ENCODE assay signal across 11 cellular contexts in the genomic region with DNA sequence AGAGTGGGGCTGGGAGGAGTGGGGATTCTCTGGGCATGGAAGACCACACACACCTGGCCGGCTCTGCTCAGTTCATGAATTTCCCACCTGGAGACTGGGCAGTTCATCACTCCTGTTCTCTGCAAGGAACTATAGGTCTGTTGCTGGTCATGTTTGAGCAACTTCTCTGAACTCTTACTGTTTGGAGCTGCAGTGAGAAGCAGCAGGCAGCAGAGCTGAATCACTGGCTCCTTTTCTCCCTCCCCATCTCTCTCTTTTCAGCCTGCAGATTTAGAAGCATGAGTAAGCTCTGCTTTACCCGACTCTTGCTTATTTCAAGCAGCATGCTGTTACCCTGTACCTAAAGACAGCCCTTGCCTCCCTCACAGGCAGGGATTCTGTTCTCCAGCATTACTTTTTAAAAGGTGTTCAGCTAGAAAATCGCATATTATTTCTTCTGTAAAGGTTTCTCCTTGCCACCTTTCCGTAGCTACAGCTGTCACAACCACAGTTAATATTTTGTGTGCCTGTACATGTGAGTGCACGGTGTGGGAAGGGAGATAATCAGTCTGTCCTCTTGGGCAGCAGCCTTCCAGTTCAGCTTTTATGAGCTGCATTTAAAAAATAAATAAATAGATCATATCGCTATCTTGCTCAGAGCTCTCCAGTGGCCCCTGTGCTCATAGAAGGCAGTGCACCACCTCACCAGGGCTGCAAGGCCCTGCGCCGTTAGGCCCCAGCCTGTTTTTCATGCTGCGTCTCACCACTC.
DNase-seq lines count a peak whose midpoint lies in the region; ATAC-seq and TF ChIP-seq lines count a peak whose summit lies in the region.
"Had no signal": no experiment of that assay in that cellular context is flagged by ENCODE, and none has a peak within 500 bp of the region (broad histone marks: within the 10 kb centered on the region; RNA-seq: fewer than 3 reads in every experiment).

No MANE protein-coding gene starts in this region.

- H3K27ac ChIP-seq in caudate nucleus (ENCODE audit: low read depth, low read length) (peak overlapping the region; percentile 75), mesodermal cell (ENCODE audit: low read depth, low read length, severe bottlenecking) (peak overlapping the region; percentile 18)
- H3K27ac ChIP-seq: SK-N-MC had no signal

- DNase-seq in AG09309 (ENCODE audit: low read depth) (peak; percentile 35), HT-29 (ENCODE audit: low spot score) (peak; percentile 64), caudate nucleus (lab: John Stamatoyannopoulos, UW) (peak in 23 of 61 donors; percentile 9 to 79 (median 28)), MV-4-11 (lab: John Stamatoyannopoulos, UW) (no peak), NCI-H1436 treated with DMSO at 0.1 percent for 48 hours (lab: John Stamatoyannopoulos, UW) (no peak), GM13976 (ENCODE audit: low spot score) (no peak)
- DNase-seq: effector memory CD8-positive, alpha-beta T cell; NCI-H1092 treated with DMSO at 0.1 percent for 48 hours had no signal

- no peaks in the 10 kb centered on the region for H3K36me3 ChIP-seq in mesodermal cell (ENCODE audit: control insufficient read depth, insufficient read depth, low read length)

- ATAC-seq in activated CD4-positive, CD25-positive, alpha-beta regulatory T cell treated with anti-CD3 and anti-CD28 coated beads, Interleukin-2, amount 50 U/mL, for 24 hours: no peak
- ATAC-seq: effector memory CD8-positive, alpha-beta T cell had no signal

- H3K4me1 ChIP-seq in mesodermal cell (ENCODE audit: control insufficient read depth, insufficient read depth, low read length, poor library complexity, severe bottlenecking): peaks cover 13% of the 10 kb centered on the region

- H3K9me3 ChIP-seq in mesodermal cell (ENCODE audit: control insufficient read depth, low read length): no peaks in the 10 kb centered on the region

- TF ChIP-seq CTCF in AG09309 (IDR thresholded peaks at IDR 0.05; ENCODE audit: control insufficient read depth, insufficient read depth, low read depth, low read length, missing control alignments) (peak; percentile 27), GM13976 (IDR thresholded peaks at IDR 0.05; ENCODE audit: borderline replicate concordance, control extremely low read depth, extremely low read depth, insufficient read depth, missing control alignments) (no peak)

- 80 to 82% methylated on average over 1 to 5 of the region's 9 CpGs for WGBS in mesodermal cell (ENCODE audit: insufficient coverage in 2 of 2), 2 experiments

- no peak overlapping the region for H3K4me3 ChIP-seq in AG09309 (ENCODE audit: control insufficient read depth, low read depth, low read length)
- no peak overlapping the region for H3K4me3 ChIP-seq in mesodermal cell (ENCODE audit: extremely low read depth, insufficient read depth, low read length, poor library complexity, severe bottlenecking)
- H3K4me3 ChIP-seq: SK-N-MC had no signal

- in situ Hi-C loops in GM13976 (cut with MboI; ENCODE audit: low sequenced_read_pairs, unreplicated experiment): no loop called here

Comparison
In these comparisons a context has a peak if more than half of its experiments do, and no peak if none do; other contexts are left out.
1. DNase-seq: peak in AG09309 (single experiment) and HT-29 (single experiment); none in MV-4-11 (single experiment), NCI-H1436 treated with DMSO at 0.1 percent for 48 hours (single experiment) and GM13976 (single experiment).